ENCODE assay signal across 1 cellular context in the genomic region with DNA sequence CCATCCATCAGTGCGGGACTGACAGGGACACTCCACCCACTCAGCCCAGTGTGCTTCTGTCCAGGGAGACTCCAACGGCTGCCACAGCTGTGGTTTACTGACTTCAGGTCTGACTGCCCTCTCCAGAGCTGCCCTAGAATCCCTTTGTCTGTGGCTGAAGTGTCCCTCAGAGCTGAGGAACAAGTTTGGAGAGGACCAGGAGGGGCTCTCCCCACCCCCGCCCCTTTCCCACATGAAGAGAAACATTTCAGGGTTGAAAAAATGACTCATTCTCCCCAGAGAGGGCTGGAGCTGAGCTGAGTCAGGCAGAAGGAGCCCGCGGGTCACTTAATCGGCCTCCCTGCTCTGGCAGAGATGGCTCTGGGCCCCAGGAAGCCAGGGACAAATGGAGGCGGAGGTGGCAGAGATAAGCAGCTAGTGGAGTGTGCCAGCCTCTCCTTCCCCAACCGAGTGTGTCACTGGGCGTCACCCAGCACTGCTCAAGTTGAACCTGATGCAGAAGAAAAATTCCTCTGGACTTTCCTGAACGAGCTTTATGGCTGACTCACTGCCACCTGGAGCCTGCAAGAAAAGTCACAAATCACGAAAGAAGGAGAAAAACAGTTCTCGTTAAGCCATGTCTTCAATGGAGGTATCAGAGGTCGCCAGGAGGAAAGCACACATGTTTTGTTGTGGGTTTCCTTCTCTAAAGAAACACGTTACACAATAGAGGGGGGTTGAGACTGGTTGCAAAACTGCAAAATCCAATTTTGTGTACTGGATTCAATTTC.
A peak's percentile ranks its signal among the peaks of the same experiment; 100 is the strongest.
TF ChIP-seq lines count a peak whose summit lies in the region.

No MANE protein-coding gene starts in this region.

TF ChIP-seq in A549, 52 proteins besides CTCF, POLR2A, EP300 and RAD21 (continued from another document):
- TF ChIP-seq, protein P1, sequence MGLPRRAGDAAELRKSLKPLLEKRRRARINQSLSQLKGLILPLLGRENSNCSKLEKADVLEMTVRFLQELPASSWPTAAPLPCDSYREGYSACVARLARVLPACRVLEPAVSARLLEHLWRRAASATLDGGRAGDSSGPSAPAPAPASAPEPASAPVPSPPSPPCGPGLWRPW (IDR thresholded peaks at IDR 0.05): no peak
- TF ChIP-seq FOSL2 (IDR thresholded peaks at IDR 0.05): peak; percentile 57; the same call in 1 of the 2 replicates
- TF ChIP-seq FOSL2 (CRISPR knock-in tag; IDR thresholded peaks at IDR 0.05): peak; percentile 72
- no peak for TF ChIP-seq MYC (IDR thresholded peaks at IDR 0.05; ENCODE audit: borderline replicate concordance, low read length)
- TF ChIP-seq, protein P2, sequence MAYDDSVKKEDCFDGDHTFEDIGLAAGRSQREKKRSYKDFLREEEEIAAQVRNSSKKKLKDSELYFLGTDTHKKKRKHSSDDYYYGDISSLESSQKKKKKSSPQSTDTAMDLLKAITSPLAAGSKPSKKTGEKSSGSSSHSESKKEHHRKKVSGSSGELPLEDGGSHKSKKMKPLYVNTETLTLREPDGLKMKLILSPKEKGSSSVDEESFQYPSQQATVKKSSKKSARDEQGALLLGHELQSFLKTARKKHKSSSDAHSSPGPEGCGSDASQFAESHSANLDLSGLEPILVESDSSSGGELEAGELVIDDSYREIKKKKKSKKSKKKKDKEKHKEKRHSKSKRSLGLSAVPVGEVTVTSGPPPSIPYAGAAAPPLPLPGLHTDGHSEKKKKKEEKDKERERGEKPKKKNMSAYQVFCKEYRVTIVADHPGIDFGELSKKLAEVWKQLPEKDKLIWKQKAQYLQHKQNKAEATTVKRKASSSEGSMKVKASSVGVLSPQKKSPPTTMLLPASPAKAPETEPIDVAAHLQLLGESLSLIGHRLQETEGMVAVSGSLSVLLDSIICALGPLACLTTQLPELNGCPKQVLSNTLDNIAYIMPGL (CRISPR knock-in tag; IDR thresholded peaks at IDR 0.05; ENCODE audit: borderline replicate concordance): no peak
- no peak for TF ChIP-seq RARB (CRISPR knock-in tag; IDR thresholded peaks at IDR 0.05)
- TF ChIP-seq JUN (IDR thresholded peaks at IDR 0.05): 0 out of 5 replicates have a peak, but pooled peaks have one; percentile 37 to 47
- 0 out of 2 replicates have a peak, but pooled peaks have one; percentile 38 for TF ChIP-seq GATA3 (IDR thresholded peaks at IDR 0.05; ENCODE audit: borderline replicate concordance)
- no peak for TF ChIP-seq EHF (CRISPR knock-in tag; IDR thresholded peaks at IDR 0.05)
- TF ChIP-seq TFCP2L1 (CRISPR knock-in tag; IDR thresholded peaks at IDR 0.05): no peak
- TF ChIP-seq HOXB5 (CRISPR knock-in tag; IDR thresholded peaks at IDR 0.05): no peak
- TF ChIP-seq, protein P3, sequence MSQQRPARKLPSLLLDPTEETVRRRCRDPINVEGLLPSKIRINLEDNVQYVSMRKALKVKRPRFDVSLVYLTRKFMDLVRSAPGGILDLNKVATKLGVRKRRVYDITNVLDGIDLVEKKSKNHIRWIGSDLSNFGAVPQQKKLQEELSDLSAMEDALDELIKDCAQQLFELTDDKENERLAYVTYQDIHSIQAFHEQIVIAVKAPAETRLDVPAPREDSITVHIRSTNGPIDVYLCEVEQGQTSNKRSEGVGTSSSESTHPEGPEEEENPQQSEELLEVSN (IDR thresholded peaks at IDR 0.05; ENCODE audit: borderline replicate concordance, low read depth): no peak
- no peak for TF ChIP-seq KDM1A (IDR thresholded peaks at IDR 0.05; ENCODE audit: low read depth)
- TF ChIP-seq NPAS2 (CRISPR knock-in tag; IDR thresholded peaks at IDR 0.05; ENCODE audit: borderline replicate concordance): no peak
- TF ChIP-seq NR3C1 (IDR thresholded peaks at IDR 0.05): no peak
- no peak for TF ChIP-seq HOXB13 (CRISPR knock-in tag; IDR thresholded peaks at IDR 0.05; ENCODE audit: low read depth)
- peak; percentile 62 for TF ChIP-seq JUNB (IDR thresholded peaks at IDR 0.05)
- no peak; the same call in 2 of the 3 replicates for TF ChIP-seq SMC3 (IDR thresholded peaks at IDR 0.05)
- no peak for TF ChIP-seq BHLHE40 (IDR thresholded peaks at IDR 0.05; ENCODE audit: low read depth, low read length)
- TF ChIP-seq, protein P4, sequence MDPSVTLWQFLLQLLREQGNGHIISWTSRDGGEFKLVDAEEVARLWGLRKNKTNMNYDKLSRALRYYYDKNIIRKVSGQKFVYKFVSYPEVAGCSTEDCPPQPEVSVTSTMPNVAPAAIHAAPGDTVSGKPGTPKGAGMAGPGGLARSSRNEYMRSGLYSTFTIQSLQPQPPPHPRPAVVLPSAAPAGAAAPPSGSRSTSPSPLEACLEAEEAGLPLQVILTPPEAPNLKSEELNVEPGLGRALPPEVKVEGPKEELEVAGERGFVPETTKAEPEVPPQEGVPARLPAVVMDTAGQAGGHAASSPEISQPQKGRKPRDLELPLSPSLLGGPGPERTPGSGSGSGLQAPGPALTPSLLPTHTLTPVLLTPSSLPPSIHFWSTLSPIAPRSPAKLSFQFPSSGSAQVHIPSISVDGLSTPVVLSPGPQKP (IDR thresholded peaks at IDR 0.05; ENCODE audit: low read depth, low read length): no peak
